In genomic region chr2:57728691-57729090, GRCh38 we compare ENCODE assay signal across 23 cellular contexts.
"Had no signal": no experiment of that assay in that cellular context is flagged by ENCODE, and none has a peak within 500 bp of the region (broad histone marks: within the 10 kb centered on the region; RNA-seq: fewer than 3 reads in every experiment).

No MANE protein-coding gene starts in this region.

- ATAC-seq: natural killer cell treated with Interleukin-12 subunit alpha and Interleukin-12 subunit beta and Interleukin-15 and Interleukin-18, amount 100 ng/mL, for 72 hours; sciatic nerve; stimulated activated effector memory CD8-positive, alpha-beta T cell treated with anti-CD3 and anti-CD28 coated beads, Interleukin-12 subunit alpha, Interleukin-12 subunit beta, amount 100 ng/mL, for 72 hours had no signal

- H3K9me3 Mint-ChIP-seq: stimulated activated effector memory CD8-positive, alpha-beta T cell treated with anti-CD3 and anti-CD28 coated beads, Interleukin-12 subunit alpha, Interleukin-12 subunit beta, amount 100 ng/mL, for 72 hours; stimulated activated naive CD8-positive, alpha-beta T cell treated with anti-CD3 and anti-CD28 coated beads, Interleukin-15, Interleukin-2, amounts not matched to agents 100 ng/mL and 50 ng/mL, for 24 hours had no signal

- H3K27me3 ChIP-seq: ovary, right atrium auricular region, spleen, tibial nerve, upper lobe of left lung, vagina had no signal

- H3K4me1 Mint-ChIP-seq: immature natural killer cell; stimulated activated effector memory CD8-positive, alpha-beta T cell treated with anti-CD3 and anti-CD28 coated beads, Interleukin-12 subunit alpha, Interleukin-12 subunit beta, amount 100 ng/mL, for 72 hours had no signal

- H3K9me3 ChIP-seq: ovary, right atrium auricular region, tibial nerve, upper lobe of left lung, vagina had no signal

- H3K36me3 ChIP-seq: left ventricle myocardium inferior, ovary, right atrium auricular region, spleen, tibial nerve, upper lobe of left lung, vagina had no signal

- H3K27ac ChIP-seq: left ventricle myocardium inferior, ovary, right atrium auricular region, spleen, tibial nerve, upper lobe of left lung, vagina had no signal

- H3K4me3 Mint-ChIP-seq: immature natural killer cell; mesothelial cell of epicardium; naive B cell; natural killer cell treated with Interleukin-12 subunit alpha and Interleukin-12 subunit beta and Interleukin-15 and Interleukin-18, amount 100 ng/mL, for 72 hours; stimulated activated effector memory CD8-positive, alpha-beta T cell treated with anti-CD3 and anti-CD28 coated beads, Interleukin-12 subunit alpha, Interleukin-12 subunit beta, amount 100 ng/mL, for 72 hours; stimulated activated naive CD8-positive, alpha-beta T cell treated with anti-CD3 and anti-CD28 coated beads, Interleukin-15, Interleukin-2, amounts not matched to agents 100 ng/mL and 50 ng/mL, for 24 hours had no signal

- H3K27ac Mint-ChIP-seq: immature natural killer cell; mesothelial cell of epicardium; natural killer cell treated with Interleukin-12 subunit alpha and Interleukin-12 subunit beta and Interleukin-15 and Interleukin-18, amount 100 ng/mL, for 72 hours; progenitor cell of endocrine pancreas; stimulated activated effector memory CD8-positive, alpha-beta T cell treated with anti-CD3 and anti-CD28 coated beads, Interleukin-12 subunit alpha, Interleukin-12 subunit beta, amount 100 ng/mL, for 72 hours; stimulated activated naive CD8-positive, alpha-beta T cell treated with anti-CD3 and anti-CD28 coated beads, Interleukin-15, Interleukin-2, amounts not matched to agents 100 ng/mL and 50 ng/mL, for 24 hours had no signal

- H3K4me3 ChIP-seq: left ventricle myocardium inferior, lung, ovary, right atrium auricular region, spleen, tibial nerve, upper lobe of left lung, vagina had no signal

- DNase-seq: hypothalamus; immature natural killer cell; islet precursor cell; left ventricle myocardium inferior; mesendoderm; naive B cell; ovary; small intestine; spleen; stimulated activated CD4-positive, alpha-beta T cell treated with anti-CD3 and anti-CD28 coated beads, Interleukin-4, amount 100 ng/mL, for 24 hours; stimulated activated naive CD4-positive, alpha-beta T cell; substantia nigra; upper lobe of left lung had no signal

- H3K27me3 Mint-ChIP-seq: naive B cell; natural killer cell treated with Interleukin-12 subunit alpha and Interleukin-12 subunit beta and Interleukin-15 and Interleukin-18, amount 100 ng/mL, for 72 hours; progenitor cell of endocrine pancreas; stimulated activated naive CD8-positive, alpha-beta T cell treated with anti-CD3 and anti-CD28 coated beads, Interleukin-15, Interleukin-2, amounts not matched to agents 100 ng/mL and 50 ng/mL, for 24 hours had no signal

- H3K36me3 Mint-ChIP-seq: immature natural killer cell; mesothelial cell of epicardium; natural killer cell treated with Interleukin-12 subunit alpha and Interleukin-12 subunit beta and Interleukin-15 and Interleukin-18, amount 100 ng/mL, for 72 hours; stimulated activated effector memory CD8-positive, alpha-beta T cell treated with anti-CD3 and anti-CD28 coated beads, Interleukin-12 subunit alpha, Interleukin-12 subunit beta, amount 100 ng/mL, for 72 hours had no signal

- H3K4me1 ChIP-seq: left ventricle myocardium inferior, right atrium auricular region, tibial nerve, upper lobe of left lung, vagina had no signal
